ENCODE assay signal across 14 cellular contexts in the genomic region with DNA sequence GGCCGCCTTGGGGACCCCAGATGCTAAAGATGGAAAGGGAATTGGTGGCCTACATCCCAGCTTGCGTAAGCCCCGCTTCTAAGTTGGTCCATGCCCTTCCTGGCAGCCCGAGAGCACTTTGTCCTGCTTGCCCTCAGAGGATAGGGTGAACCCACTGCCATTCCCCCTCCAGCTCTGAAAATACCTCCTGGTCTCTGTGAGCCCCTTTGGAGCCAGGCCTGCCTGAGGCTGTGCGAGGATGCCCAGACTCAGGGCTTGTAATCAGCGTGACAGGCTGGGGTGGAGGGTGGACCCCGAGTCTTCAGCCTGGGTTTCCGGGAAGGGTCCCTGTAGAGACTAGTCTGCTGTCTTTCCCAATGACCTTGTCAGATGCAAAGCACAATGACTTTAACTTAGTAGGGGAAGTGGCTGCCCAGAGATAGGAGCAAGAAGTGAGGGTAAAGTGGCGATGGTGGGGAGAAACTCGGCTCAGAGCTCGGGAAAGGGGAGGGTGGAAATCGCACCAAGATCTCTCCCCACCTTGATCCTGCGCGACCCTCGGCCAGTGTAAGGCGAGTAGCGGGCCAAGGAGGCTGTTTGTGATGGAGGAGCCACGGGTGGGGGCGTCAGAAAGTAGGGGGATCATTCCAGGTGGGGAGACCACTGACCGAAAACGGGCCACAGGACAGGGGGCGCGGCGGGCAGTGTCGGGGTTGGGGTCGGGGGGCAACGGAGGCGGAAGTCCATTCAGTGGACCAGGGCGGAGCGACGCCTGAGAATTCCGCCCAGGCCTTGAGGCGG. TPM values are rescaled to one million over a fixed set of nuclear protein-coding genes. Genes with fewer than 3 reads are reported as not detected.
DNase-seq lines count a peak whose midpoint lies in the region; ATAC-seq, FAIRE-seq and TF ChIP-seq lines count a peak whose summit lies in the region.
"Had no signal": no experiment of that assay in that cellular context is flagged by ENCODE, and none has a peak within 500 bp of the region (broad histone marks: within the 10 kb centered on the region; RNA-seq: fewer than 3 reads in every experiment).

No MANE protein-coding gene starts in this region.

- CTCF ChIA-PET in K562 (lab: Yijun Ruan, JAX; ENCODE audit: low intra/inter-chr PET ratio), result interaction anchor here (0.6 kb wide), 1 partner anchor 136 kb away, joined by 3 read pairs; no protein-coding TSS in a partner anchor

- intact Hi-C loops in left ventricle myocardium inferior (cut with micrococcal nuclease), result no loop called here
- intact Hi-C loops in right cardiac atrium (cut with DNase I), result loop anchor here in 2 of 4 donors (5.0 to 10.0 kb wide), 2 partner anchors 44 to 196 kb away; a partner anchor contains a TSS
- intact Hi-C loops in K562 (cut with micrococcal nuclease), result no loop called here
- intact Hi-C loops in mucosa of descending colon (cut with DNase I, micrococcal nuclease), result loop anchor here in 1 of 2 donors (10.0 kb wide), 1 partner anchor 164 kb away; no protein-coding TSS in a partner anchor

- H3K27me3 ChIP-seq in left ventricle myocardium inferior (ENCODE audit: low read depth), result peaks cover 75% of the 10 kb centered on the region
- no peaks in the 10 kb centered on the region for H3K27me3 ChIP-seq in right cardiac atrium (ENCODE audit: control insufficient read depth, insufficient read depth)
- H3K27me3 ChIP-seq in K562 (ENCODE audit: control insufficient read depth in 2 of 2, insufficient read depth in 2 of 2, low read length in 2 of 2), result peaks cover 35 to 47% of the 10 kb centered on the region in 2 experiments
- H3K27me3 ChIP-seq in mesenchymal stem cell (ENCODE audit: control insufficient read depth in 1 of 2, insufficient read depth in 1 of 2, low read length in 2 of 2), result peaks cover 42 to 60% of the 10 kb centered on the region in 2 experiments

- BruUV-seq in K562 (replicated peaks; lab: Mats Ljungman, UMichigan), result no TSS peak

- H4K8ac ChIP-seq in mesenchymal stem cell (ENCODE audit: low read length), result no peak overlapping the region

- TF ChIP-seq CTCF in left ventricle myocardium inferior (IDR thresholded peaks at IDR 0.05; ENCODE audit: borderline replicate concordance), result no peak
- TF ChIP-seq CTCF in K562 (IDR thresholded peaks at IDR 0.05 in 2 of 3, conservative IDR thresholded peaks at IDR 0.05 in 1 of 3; ENCODE audit: insufficient read depth in 2 of 3, low read depth in 1 of 3, low read length in 3 of 3), result no peak
- TF ChIP-seq CTCF in type B pancreatic cell (conservative IDR thresholded peaks at IDR 0.05), result no peak
- TF ChIP-seq CTCF in mucosa of descending colon (IDR thresholded peaks at IDR 0.05), result no peak

- WGBS in right cardiac atrium, result 32% methylated on average over 33 of the region's 33 CpGs
- WGBS in K562 (ENCODE audit: insufficient coverage, low coverage, missing lambda C conversion rate), result 18% methylated on average over 30 of the region's 33 CpGs
- 32% methylated on average over 32 of the region's 33 CpGs for WGBS in mesenchymal stem cell

- H2BK12ac ChIP-seq in mesenchymal stem cell (ENCODE audit: low read length in 2 of 2), result no peak overlapping the region

- H2AK5ac ChIP-seq in mesenchymal stem cell (ENCODE audit: low read length, severe bottlenecking), result no peak overlapping the region

- peaks cover 69% of the 10 kb centered on the region for H3K27me3 Mint-ChIP-seq in type B pancreatic cell

- H4K20me1 ChIP-seq in K562 (replicated peaks; ENCODE audit: control insufficient read depth, insufficient read depth, low read length), result peaks cover 9% of the 10 kb centered on the region

- H2AFZ ChIP-seq in K562 (ENCODE audit: low read depth, low read length) (no peak overlapping the region), mesenchymal stem cell (ENCODE audit: low read depth, low read length) (no peak overlapping the region)

- H3K9me1 ChIP-seq in K562 (ENCODE audit: control insufficient read depth, insufficient read depth, low read length), result no peaks in the 10 kb centered on the region

- H3K79me1 ChIP-seq in mesenchymal stem cell (replicated peaks; ENCODE audit: low read length, poor library complexity, severe bottlenecking), result no peaks in the 10 kb centered on the region

- POLR2A ChIA-PET in K562 (lab: Yijun Ruan, JAX), result interaction anchor here (0.6 to 1.0 kb wide), 3 partner anchors 23 to 42 kb away, joined by 3 to 4 read pairs (median 3); a partner anchor contains a TSS

- H3K9me3 Mint-ChIP-seq in type B pancreatic cell, result no peaks in the 10 kb centered on the region

- no peaks in the 10 kb centered on the region for H3K36me3 Mint-ChIP-seq in type B pancreatic cell

- no peak overlapping the region for H3K23ac ChIP-seq in mesenchymal stem cell (ENCODE audit: low read length in 2 of 2)

- no peak overlapping the region for H3K18ac ChIP-seq in mesenchymal stem cell (ENCODE audit: low read depth in 1 of 2, low read length in 2 of 2)

- TF ChIP-seq RAD21 in K562 (CRISPR knock-in tag; conservative IDR thresholded peaks at IDR 0.05 in 1 of 2, IDR thresholded peaks at IDR 0.05 in 1 of 2), result no peak

- H3K9me3 ChIP-seq in left ventricle myocardium inferior (replicated peaks) (no peaks in the 10 kb centered on the region), right cardiac atrium (ENCODE audit: control insufficient read depth, low read length) (no peaks in the 10 kb centered on the region), K562 (replicated peaks; ENCODE audit: control insufficient read depth, insufficient read depth, low read depth, low read length) (no peaks in the 10 kb centered on the region), mesenchymal stem cell (ENCODE audit: control insufficient read depth, low read length) (no peaks in the 10 kb centered on the region), mucosa of descending colon (no peaks in the 10 kb centered on the region)
- H3K9me3 ChIP-seq: uterus had no signal

- H3K4me1 ChIP-seq in left ventricle myocardium inferior, result peaks cover 28% of the 10 kb centered on the region
- H3K4me1 ChIP-seq in right cardiac atrium (ENCODE audit: control insufficient read depth, insufficient read depth, low read length), result no peaks in the 10 kb centered on the region
- H3K4me1 ChIP-seq in K562 (replicated peaks in 1 of 2; ENCODE audit: control insufficient read depth in 2 of 2, insufficient read depth in 2 of 2, low read length in 2 of 2), result peaks cover 4 to 46% of the 10 kb centered on the region in 2 experiments; a peak in 4 of 5 replicates
- peaks cover 24% of the 10 kb centered on the region for H3K4me1 ChIP-seq in mesenchymal stem cell (ENCODE audit: control insufficient read depth, insufficient read depth, low read depth, low read length)
- H3K4me1 ChIP-seq in mucosa of descending colon (ENCODE audit: low read depth), result peaks cover 18% of the 10 kb centered on the region

- H3K4me3 ChIP-seq in left ventricle myocardium inferior (peak overlapping the region; percentile 50), right cardiac atrium (ENCODE audit: low read length) (no peak overlapping the region), K562 (no peak overlapping the region), mesenchymal stem cell (ENCODE audit: insufficient read depth in 1 of 2, low read depth in 1 of 2, low read length in 2 of 2) (peak overlapping the region in 1 of 2 experiments; percentile 14), mucosa of descending colon (no peak overlapping the region)
- H3K4me3 ChIP-seq: uterus had no signal

- H3K4me1 Mint-ChIP-seq in type B pancreatic cell (ENCODE audit: unreplicated experiment), result peaks cover 7% of the 10 kb centered on the region

- no peak overlapping the region for H2BK120ac ChIP-seq in mesenchymal stem cell (ENCODE audit: low read depth, low read length)

- H3K4ac ChIP-seq in mesenchymal stem cell (ENCODE audit: low read depth in 1 of 2, low read length in 2 of 2), result no peak overlapping the region

- no peak for TF ChIP-seq POLR2A in K562 (conservative IDR thresholded peaks at IDR 0.05)

- H3K4me2 ChIP-seq in K562 (ENCODE audit: insufficient read depth, low read length) (no peak overlapping the region), mesenchymal stem cell (ENCODE audit: low read length, poor library complexity, severe bottlenecking) (peak overlapping the region; percentile 56)

- H3K9ac ChIP-seq in K562 (ENCODE audit: insufficient read depth in 1 of 2, low read depth in 2 of 2, low read length in 2 of 2) (no peak overlapping the region; a peak in 1 of 4 replicates), mesenchymal stem cell (ENCODE audit: low read length) (no peak overlapping the region)

- no peak for FAIRE-seq in K562 (lab: Jason Lieb, UNC)
- FAIRE-seq: GM12891 had no signal

- TF ChIP-seq EP300 in K562 (IDR thresholded peaks at IDR 0.05; ENCODE audit: low read length), result no peak

- no peak overlapping the region for H4K91ac ChIP-seq in mesenchymal stem cell (ENCODE audit: low read length)

- ATAC-seq in right cardiac atrium, result no peak
- ATAC-seq in K562, result no peak
- ATAC-seq in mucosa of descending colon, result no peak
- no peak for ATAC-seq in HG02571 (IDR thresholded peaks at IDR 0.05; ENCODE audit: unreplicated experiment)

- no peaks in the 10 kb centered on the region for H3K36me3 ChIP-seq in left ventricle myocardium inferior
- H3K36me3 ChIP-seq in K562 (ENCODE audit: control insufficient read depth, insufficient read depth, low read length), result no peaks in the 10 kb centered on the region
- H3K36me3 ChIP-seq in mesenchymal stem cell (ENCODE audit: control insufficient read depth in 1 of 2, insufficient read depth in 2 of 2, low read depth in 1 of 2, low read length in 2 of 2), result no peaks in the 10 kb centered on the region
- H3K36me3 ChIP-seq in mucosa of descending colon (ENCODE audit: low read depth), result no peaks in the 10 kb centered on the region
- H3K36me3 ChIP-seq: uterus had no signal

- H3K14ac ChIP-seq in mesenchymal stem cell (ENCODE audit: low read length in 2 of 2), result no peak overlapping the region

- in situ Hi-C loops in K562 (cut with MboI), result no loop called here

- H3K79me2 ChIP-seq in K562 (ENCODE audit: control insufficient read depth, insufficient read depth, low read length), result no peaks in the 10 kb centered on the region

- H3K27ac Mint-ChIP-seq in type B pancreatic cell, result no peak overlapping the region

- DNase-seq in left ventricle myocardium inferior (no peak), right cardiac atrium (no peak), K562 (ENCODE audit: extremely low read depth in 1 of 4, low spot score in 3 of 4) (no peak), mesenchymal stem cell (no peak), type B pancreatic cell (ENCODE audit: extremely low spot score, unreplicated experiment) (no peak), activated gamma-delta T cell (lab: John Stamatoyannopoulos, UW) (no peak), mucosa of descending colon (no peak)
- DNase-seq: activated CD8-positive, alpha-beta memory T cell treated with anti-CD3 and anti-CD28 coated beads for 24 hours; Karpas-422; stimulated activated CD4-positive, alpha-beta T cell treated with anti-CD3 and anti-CD28 coated beads, Interleukin-4, amount 100 ng/mL, for 1 hour; uterus had no signal

- H2BK5ac ChIP-seq in mesenchymal stem cell (ENCODE audit: low read depth, low read length, poor library complexity, severe bottlenecking), result no peak overlapping the region

- H3K27ac ChIP-seq in left ventricle myocardium inferior (replicated peaks) (no peak overlapping the region), right cardiac atrium (ENCODE audit: low read length) (no peak overlapping the region), K562 (ENCODE audit: extremely low read depth, low read depth, low read length) (no peak overlapping the region), mesenchymal stem cell (ENCODE audit: low read length, poor library complexity, severe bottlenecking) (no peak overlapping the region)
- H3K27ac ChIP-seq: uterus had no signal

- no peak overlapping the region for H2BK15ac ChIP-seq in mesenchymal stem cell (ENCODE audit: low read depth, poor library complexity, severe bottlenecking)

- peak overlapping the region; percentile 78 for H3K4me3 Mint-ChIP-seq in type B pancreatic cell

RNA-seq across cellular contexts. Expression of a gene that starts 2.7 kb away (rescaled TPM):
- not detected for total RNA-seq in left ventricle myocardium inferior
- total RNA-seq in right cardiac atrium, result not detected
- not detected for polyA plus RNA-seq in right cardiac atrium
- not detected in 2 replicates for total RNA-seq in K562 (2011; cell fraction: chromatin; rRNA removed; ENCODE audit: low replicate concordance)
- not detected in 2 replicates for total RNA-seq in K562 (2011; cell fraction: nucleolus; rRNA removed)
- not detected in 2 replicates for total RNA-seq in K562 (2011; cell fraction: nucleoplasm; rRNA removed)
- not detected in 2 replicates for total RNA-seq in K562 (2014; rRNA removed)
- not detected in 2 replicates for total RNA-seq in K562 (2014; rRNA removed; fragmentation: Illumina TruSeq; extraction: Trizol)
- not detected in 2 replicates for total RNA-seq in K562 (2015; rRNA removed; fragmentation: Illumina TruSeq; extraction: Trizol)
- total RNA-seq in K562 (2021), result 0.27 TPM in 1 of 2 replicates, not detected in the other
- polyA plus RNA-seq in K562 (2011; rRNA removed), result not detected in 2 replicates
- not detected in 2 replicates for polyA plus RNA-seq in K562 (2011; cell fraction: cytosol; rRNA removed)
- polyA plus RNA-seq in K562 (2011; cell fraction: nucleus; rRNA removed), result not detected in 2 replicates
- not detected in 2 replicates for polyA plus RNA-seq in K562 (2012)
- polyA plus RNA-seq in K562 (2014; fragmentation: Illumina TruSeq; extraction: Trizol), result not detected in 2 replicates
- polyA plus RNA-seq in K562 (2014; fragmentation: Nextera tagmentation; extraction: Ambion mirVana), result not detected
- not detected in 2 replicates for polyA plus RNA-seq in K562 (2014; rRNA removed)
- not detected in 2 replicates for polyA minus RNA-seq in K562 (2011; rRNA and poly(A)+ RNA removed)
- not detected in 2 replicates for polyA minus RNA-seq in K562 (2011; cell fraction: cytosol; rRNA and poly(A)+ RNA removed)
- not detected in 2 replicates for polyA minus RNA-seq in K562 (2011; cell fraction: nucleus; rRNA and poly(A)+ RNA removed)
- polyA plus RNA-seq in mesenchymal stem cell (2013, experiment 1 of 2), result not detected
- not detected for polyA plus RNA-seq in mesenchymal stem cell (2013, experiment 2 of 2)
- total RNA-seq in type B pancreatic cell (ENCODE audit: low replicate concordance), result not detected in 2 replicates
- total RNA-seq in mucosa of descending colon, result not detected
- total RNA-seq: dorsolateral prefrontal cortex, uterus had no signal

RNA-seq across cellular contexts. Expression of a gene that starts 5.5 kb away (rescaled TPM):
- total RNA-seq in left ventricle myocardium inferior (70.3 TPM), right cardiac atrium (10 to 100 TPM; 52.1 to 59.6 (median 54.1) TPM), K562 (2014; rRNA removed) (58.3 and 62.9 TPM in 2 replicates), K562 (2014; rRNA removed; fragmentation: Illumina TruSeq; extraction: Trizol) (56.6 and 58.2 TPM in 2 replicates), K562 (2015; rRNA removed; fragmentation: Illumina TruSeq; extraction: Trizol) (63.3 and 67.4 TPM in 2 replicates), K562 (2021) (63.7 and 74.3 TPM in 2 replicates), type B pancreatic cell (ENCODE audit: low replicate concordance) (56.6 and 63.5 TPM in 2 replicates), mucosa of descending colon (10 to 100 TPM; 50.4 to 72.3 (median 55.8) TPM)
- polyA plus RNA-seq in right cardiac atrium (39.9 TPM), K562 (2011; rRNA removed) (36.2 and 49.5 TPM in 2 replicates), K562 (2014; fragmentation: Illumina TruSeq; extraction: Trizol) (48.5 and 57.1 TPM in 2 replicates), K562 (2014; fragmentation: Nextera tagmentation; extraction: Ambion mirVana) (1 to 10 TPM; 4.3 to 6.3 TPM), K562 (2014; rRNA removed) (41.5 and 50.0 TPM in 2 replicates)
- total RNA-seq in K562 (2011; cell fraction: chromatin; rRNA removed; ENCODE audit: low replicate concordance), result 34.2 and 46.4 TPM in 2 replicates
- total RNA-seq in K562 (2011; cell fraction: nucleolus; rRNA removed), result 48.3 and 55.9 TPM in 2 replicates
- total RNA-seq in K562 (2011; cell fraction: nucleoplasm; rRNA removed), result 56.2 and 77.6 TPM in 2 replicates
- 46.0 and 48.8 TPM in 2 replicates for polyA plus RNA-seq in K562 (2011; cell fraction: cytosol; rRNA removed)
- 20.4 and 21.7 TPM in 2 replicates for polyA plus RNA-seq in K562 (2011; cell fraction: nucleus; rRNA removed)
- polyA plus RNA-seq in K562 (2012), result 43.1 and 44.0 TPM in 2 replicates
- polyA minus RNA-seq in K562 (2011; rRNA and poly(A)+ RNA removed), result 59.8 and 70.6 TPM in 2 replicates
- polyA minus RNA-seq in K562 (2011; cell fraction: cytosol; rRNA and poly(A)+ RNA removed), result 38.5 and 45.1 TPM in 2 replicates
- 12.3 and 16.6 TPM in 2 replicates for polyA minus RNA-seq in K562 (2011; cell fraction: nucleus; rRNA and poly(A)+ RNA removed)
- 52.7 TPM for polyA plus RNA-seq in mesenchymal stem cell (2013, experiment 1 of 2)
- 52.5 TPM for polyA plus RNA-seq in mesenchymal stem cell (2013, experiment 2 of 2)

RNA-seq across cellular contexts. Expression of a gene that starts 19.6 kb away (rescaled TPM):
- total RNA-seq in left ventricle myocardium inferior (4.8 TPM), right cardiac atrium (10 to 100 TPM in 2 of 4 donors, 1 to 10 TPM in 2; 6.7 to 14.3 (median 10.5) TPM), K562 (2014; rRNA removed) (0.41 and 1.0 TPM in 2 replicates), K562 (2014; rRNA removed; fragmentation: Illumina TruSeq; extraction: Trizol) (0.25 and 0.26 TPM in 2 replicates), K562 (2015; rRNA removed; fragmentation: Illumina TruSeq; extraction: Trizol) (0.49 and 0.51 TPM in 2 replicates), K562 (2021) (1.3 and 1.5 TPM in 2 replicates), type B pancreatic cell (ENCODE audit: low replicate concordance) (6.1 and 8.5 TPM in 2 replicates), mucosa of descending colon (10 to 100 TPM; 20.2 to 28.3 (median 20.4) TPM)
- polyA plus RNA-seq in right cardiac atrium (9.3 TPM), K562 (2011; rRNA removed) (0.54 and 0.65 TPM in 2 replicates), K562 (2014; fragmentation: Illumina TruSeq; extraction: Trizol) (0.54 and 0.71 TPM in 2 replicates), K562 (2014; fragmentation: Nextera tagmentation; extraction: Ambion mirVana) (under 1 TPM; 0.01 to 0.03 TPM), K562 (2014; rRNA removed) (0.85 and 0.90 TPM in 2 replicates)
- total RNA-seq in K562 (2011; cell fraction: chromatin; rRNA removed; ENCODE audit: low replicate concordance), result 0.90 and 4.5 TPM in 2 replicates
- 2.9 and 4.0 TPM in 2 replicates for total RNA-seq in K562 (2011; cell fraction: nucleolus; rRNA removed)
- 1.5 and 1.6 TPM in 2 replicates for total RNA-seq in K562 (2011; cell fraction: nucleoplasm; rRNA removed)
- polyA plus RNA-seq in K562 (2011; cell fraction: cytosol; rRNA removed), result 0.63 and 2.3 TPM in 2 replicates
- polyA plus RNA-seq in K562 (2011; cell fraction: nucleus; rRNA removed), result 1.1 and 3.9 TPM in 2 replicates
- 0.79 and 0.86 TPM in 2 replicates for polyA plus RNA-seq in K562 (2012)
- polyA minus RNA-seq in K562 (2011; rRNA and poly(A)+ RNA removed), result 0.30 and 0.81 TPM in 2 replicates
- 0.86 and 1.2 TPM in 2 replicates for polyA minus RNA-seq in K562 (2011; cell fraction: cytosol; rRNA and poly(A)+ RNA removed)
- 0.89 and 1.2 TPM in 2 replicates for polyA minus RNA-seq in K562 (2011; cell fraction: nucleus; rRNA and poly(A)+ RNA removed)
- polyA plus RNA-seq in mesenchymal stem cell (2013, experiment 1 of 2), result 4.9 TPM
- 5.1 TPM for polyA plus RNA-seq in mesenchymal stem cell (2013, experiment 2 of 2)

RNA-seq across cellular contexts. Expression of a gene that starts 35.4 kb away (rescaled TPM):
- total RNA-seq in left ventricle myocardium inferior (83.3 TPM), right cardiac atrium (10 to 100 TPM; 33.7 to 97.4 (median 63.7) TPM), K562 (2014; rRNA removed) (16.8 and 17.8 TPM in 2 replicates), K562 (2014; rRNA removed; fragmentation: Illumina TruSeq; extraction: Trizol) (5.3 and 7.0 TPM in 2 replicates), K562 (2015; rRNA removed; fragmentation: Illumina TruSeq; extraction: Trizol) (10.9 and 12.9 TPM in 2 replicates), K562 (2021) (21.7 and 26.6 TPM in 2 replicates), type B pancreatic cell (ENCODE audit: low replicate concordance) (34.5 and 37.0 TPM in 2 replicates), mucosa of descending colon (10 to 100 TPM; 35.4 to 63.9 (median 35.9) TPM)
- polyA plus RNA-seq in right cardiac atrium (55.2 TPM), K562 (2011; rRNA removed) (10.8 and 17.6 TPM in 2 replicates), K562 (2014; fragmentation: Illumina TruSeq; extraction: Trizol) (13.4 and 14.7 TPM in 2 replicates), K562 (2014; fragmentation: Nextera tagmentation; extraction: Ambion mirVana) (1 to 10 TPM; 2.7 to 4.3 TPM), K562 (2014; rRNA removed) (30.6 and 37.1 TPM in 2 replicates)
- 82.0 and 222 TPM in 2 replicates for total RNA-seq in K562 (2011; cell fraction: chromatin; rRNA removed; ENCODE audit: low replicate concordance)
- total RNA-seq in K562 (2011; cell fraction: nucleolus; rRNA removed), result 147 and 149 TPM in 2 replicates
- 90.3 and 94.3 TPM in 2 replicates for total RNA-seq in K562 (2011; cell fraction: nucleoplasm; rRNA removed)
- polyA plus RNA-seq in K562 (2011; cell fraction: cytosol; rRNA removed), result 7.7 and 14.1 TPM in 2 replicates
- 96.4 and 160 TPM in 2 replicates for polyA plus RNA-seq in K562 (2011; cell fraction: nucleus; rRNA removed)
- polyA plus RNA-seq in K562 (2012), result 12.5 and 17.6 TPM in 2 replicates
- polyA minus RNA-seq in K562 (2011; rRNA and poly(A)+ RNA removed), result 4.7 and 5.8 TPM in 2 replicates
- 9.4 and 12.2 TPM in 2 replicates for polyA minus RNA-seq in K562 (2011; cell fraction: cytosol; rRNA and poly(A)+ RNA removed)
- polyA minus RNA-seq in K562 (2011; cell fraction: nucleus; rRNA and poly(A)+ RNA removed), result 44.0 and 47.4 TPM in 2 replicates
- 3.3 TPM for polyA plus RNA-seq in mesenchymal stem cell (2013, experiment 1 of 2)
- polyA plus RNA-seq in mesenchymal stem cell (2013, experiment 2 of 2), result 3.0 TPM

RNA-seq across cellular contexts. Expression of a gene that starts 41.9 kb away (rescaled TPM):
- 250 TPM for total RNA-seq in left ventricle myocardium inferior
- 100 to 1,000 TPM; 247 to 309 (median 276) TPM for total RNA-seq in right cardiac atrium
- polyA plus RNA-seq in right cardiac atrium, result 260 TPM
- total RNA-seq in K562 (2011; cell fraction: chromatin; rRNA removed; ENCODE audit: low replicate concordance), result 123 and 176 TPM in 2 replicates
- 90.0 and 92.7 TPM in 2 replicates for total RNA-seq in K562 (2011; cell fraction: nucleolus; rRNA removed)
- total RNA-seq in K562 (2011; cell fraction: nucleoplasm; rRNA removed), result 151 and 187 TPM in 2 replicates
- 344 and 467 TPM in 2 replicates for total RNA-seq in K562 (2014; rRNA removed)
- total RNA-seq in K562 (2014; rRNA removed; fragmentation: Illumina TruSeq; extraction: Trizol), result 1,165 and 1,306 TPM in 2 replicates
- total RNA-seq in K562 (2015; rRNA removed; fragmentation: Illumina TruSeq; extraction: Trizol), result 548 and 579 TPM in 2 replicates
- total RNA-seq in K562 (2021), result 578 and 629 TPM in 2 replicates
- 446 and 607 TPM in 2 replicates for polyA plus RNA-seq in K562 (2011; rRNA removed)
- polyA plus RNA-seq in K562 (2011; cell fraction: cytosol; rRNA removed), result 48.5 and 166 TPM in 2 replicates
- 62.0 and 114 TPM in 2 replicates for polyA plus RNA-seq in K562 (2011; cell fraction: nucleus; rRNA removed)
- 1,489 and 2,642 TPM in 2 replicates for polyA plus RNA-seq in K562 (2012)
- polyA plus RNA-seq in K562 (2014; fragmentation: Illumina TruSeq; extraction: Trizol), result 658 and 673 TPM in 2 replicates
- polyA plus RNA-seq in K562 (2014; fragmentation: Nextera tagmentation; extraction: Ambion mirVana), result 100 to 1,000 TPM; 581 to 618 TPM
- polyA plus RNA-seq in K562 (2014; rRNA removed), result 542 and 593 TPM in 2 replicates
- polyA minus RNA-seq in K562 (2011; rRNA and poly(A)+ RNA removed), result 169 and 228 TPM in 2 replicates
- 72.4 and 86.6 TPM in 2 replicates for polyA minus RNA-seq in K562 (2011; cell fraction: cytosol; rRNA and poly(A)+ RNA removed)
- 44.0 and 81.2 TPM in 2 replicates for polyA minus RNA-seq in K562 (2011; cell fraction: nucleus; rRNA and poly(A)+ RNA removed)
- polyA plus RNA-seq in mesenchymal stem cell (2013, experiment 1 of 2), result 897 TPM
- polyA plus RNA-seq in mesenchymal stem cell (2013, experiment 2 of 2), result 851 TPM
- total RNA-seq in type B pancreatic cell (ENCODE audit: low replicate concordance), result 499 and 541 TPM in 2 replicates
- 100 to 1,000 TPM; 349 to 387 (median 350) TPM for total RNA-seq in mucosa of descending colon
